1 cellular context compared by ENCODE assay signal in the genomic region with DNA sequence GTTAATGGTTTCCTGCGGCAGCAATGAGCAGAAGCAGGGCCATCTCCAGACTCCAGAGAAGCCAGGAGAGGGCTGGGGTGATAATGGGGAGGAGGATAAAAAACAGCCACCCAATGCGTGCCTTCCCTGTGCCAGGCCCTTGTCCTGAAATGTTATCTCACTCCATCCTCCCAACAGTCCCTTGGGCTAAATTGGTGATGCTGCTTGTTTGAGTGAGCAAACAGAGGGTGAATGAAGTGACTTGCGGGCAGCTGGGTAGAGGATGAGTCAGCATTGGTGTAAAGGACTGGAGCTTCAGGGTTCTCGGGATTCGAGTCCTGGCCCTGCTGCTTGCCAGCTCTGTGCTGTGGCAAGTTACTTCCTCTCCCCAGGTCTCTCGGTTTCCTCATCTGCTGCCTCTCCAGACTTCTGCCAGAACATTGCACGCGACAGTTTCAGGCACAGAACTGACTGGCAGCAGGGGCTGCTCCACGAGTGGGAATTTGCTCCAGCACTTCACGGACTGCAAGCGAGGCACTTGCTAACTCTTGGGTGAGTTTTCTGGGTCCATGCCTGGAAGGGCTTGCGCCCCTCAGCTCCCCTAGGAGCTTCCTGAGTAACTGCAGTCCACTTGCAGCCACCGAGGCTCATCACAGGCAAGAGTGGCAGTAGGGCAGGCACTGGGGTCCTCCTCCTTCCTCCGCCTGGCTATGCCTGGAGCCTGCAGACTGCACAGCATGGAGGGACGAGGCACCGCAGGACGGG.
TF ChIP-seq lines count a peak whose summit lies in the region.

A gene with protein sequence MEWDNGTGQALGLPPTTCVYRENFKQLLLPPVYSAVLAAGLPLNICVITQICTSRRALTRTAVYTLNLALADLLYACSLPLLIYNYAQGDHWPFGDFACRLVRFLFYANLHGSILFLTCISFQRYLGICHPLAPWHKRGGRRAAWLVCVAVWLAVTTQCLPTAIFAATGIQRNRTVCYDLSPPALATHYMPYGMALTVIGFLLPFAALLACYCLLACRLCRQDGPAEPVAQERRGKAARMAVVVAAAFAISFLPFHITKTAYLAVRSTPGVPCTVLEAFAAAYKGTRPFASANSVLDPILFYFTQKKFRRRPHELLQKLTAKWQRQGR (plus strand): TSS at position 403 of the 744 bp plus-strand sequence. CDS start 24,181 bp downstream, outside the sequence.

TF ChIP-seq in A549, 52 proteins besides CTCF, POLR2A, EP300 and RAD21 (continued from another document):
- no peak for TF ChIP-seq PHF8 (IDR thresholded peaks at IDR 0.05; ENCODE audit: borderline replicate concordance, low read depth)
- TF ChIP-seq SREBF2 (IDR thresholded peaks at IDR 0.05): no peak
- TF ChIP-seq, protein P1, sequence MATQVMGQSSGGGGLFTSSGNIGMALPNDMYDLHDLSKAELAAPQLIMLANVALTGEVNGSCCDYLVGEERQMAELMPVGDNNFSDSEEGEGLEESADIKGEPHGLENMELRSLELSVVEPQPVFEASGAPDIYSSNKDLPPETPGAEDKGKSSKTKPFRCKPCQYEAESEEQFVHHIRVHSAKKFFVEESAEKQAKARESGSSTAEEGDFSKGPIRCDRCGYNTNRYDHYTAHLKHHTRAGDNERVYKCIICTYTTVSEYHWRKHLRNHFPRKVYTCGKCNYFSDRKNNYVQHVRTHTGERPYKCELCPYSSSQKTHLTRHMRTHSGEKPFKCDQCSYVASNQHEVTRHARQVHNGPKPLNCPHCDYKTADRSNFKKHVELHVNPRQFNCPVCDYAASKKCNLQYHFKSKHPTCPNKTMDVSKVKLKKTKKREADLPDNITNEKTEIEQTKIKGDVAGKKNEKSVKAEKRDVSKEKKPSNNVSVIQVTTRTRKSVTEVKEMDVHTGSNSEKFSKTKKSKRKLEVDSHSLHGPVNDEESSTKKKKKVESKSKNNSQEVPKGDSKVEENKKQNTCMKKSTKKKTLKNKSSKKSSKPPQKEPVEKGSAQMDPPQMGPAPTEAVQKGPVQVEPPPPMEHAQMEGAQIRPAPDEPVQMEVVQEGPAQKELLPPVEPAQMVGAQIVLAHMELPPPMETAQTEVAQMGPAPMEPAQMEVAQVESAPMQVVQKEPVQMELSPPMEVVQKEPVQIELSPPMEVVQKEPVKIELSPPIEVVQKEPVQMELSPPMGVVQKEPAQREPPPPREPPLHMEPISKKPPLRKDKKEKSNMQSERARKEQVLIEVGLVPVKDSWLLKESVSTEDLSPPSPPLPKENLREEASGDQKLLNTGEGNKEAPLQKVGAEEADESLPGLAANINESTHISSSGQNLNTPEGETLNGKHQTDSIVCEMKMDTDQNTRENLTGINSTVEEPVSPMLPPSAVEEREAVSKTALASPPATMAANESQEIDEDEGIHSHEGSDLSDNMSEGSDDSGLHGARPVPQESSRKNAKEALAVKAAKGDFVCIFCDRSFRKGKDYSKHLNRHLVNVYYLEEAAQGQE (IDR thresholded peaks at IDR 0.05): no peak
- TF ChIP-seq TP53 (CRISPR knock-in tag; IDR thresholded peaks at IDR 0.05): no peak
- TF ChIP-seq, protein P2, sequence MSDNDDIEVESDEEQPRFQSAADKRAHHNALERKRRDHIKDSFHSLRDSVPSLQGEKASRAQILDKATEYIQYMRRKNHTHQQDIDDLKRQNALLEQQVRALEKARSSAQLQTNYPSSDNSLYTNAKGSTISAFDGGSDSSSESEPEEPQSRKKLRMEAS (IDR thresholded peaks at IDR 0.05): peak; percentile 54
- no peak for TF ChIP-seq SMC3 (IDR thresholded peaks at IDR 0.05)
- TF ChIP-seq, protein P3, sequence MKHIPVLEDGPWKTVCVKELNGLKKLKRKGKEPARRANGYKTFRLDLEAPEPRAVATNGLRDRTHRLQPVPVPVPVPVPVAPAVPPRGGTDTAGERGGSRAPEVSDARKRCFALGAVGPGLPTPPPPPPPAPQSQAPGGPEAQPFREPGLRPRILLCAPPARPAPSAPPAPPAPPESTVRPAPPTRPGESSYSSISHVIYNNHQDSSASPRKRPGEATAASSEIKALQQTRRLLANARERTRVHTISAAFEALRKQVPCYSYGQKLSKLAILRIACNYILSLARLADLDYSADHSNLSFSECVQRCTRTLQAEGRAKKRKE (CRISPR knock-in tag; IDR thresholded peaks at IDR 0.05; ENCODE audit: low read depth): peak; percentile 75; the same call in 1 of the 2 replicates
- TF ChIP-seq CHD2 (IDR thresholded peaks at IDR 0.05; ENCODE audit: low read length, partially characterized antibody): peak; percentile 27
- no peak for TF ChIP-seq KDM5A (IDR thresholded peaks at IDR 0.05)
- TF ChIP-seq NR3C1 (IDR thresholded peaks at IDR 0.05): no peak
- no peak for TF ChIP-seq CEBPB (IDR thresholded peaks at IDR 0.05)
- no peak for TF ChIP-seq JUNB (IDR thresholded peaks at IDR 0.05)
- TF ChIP-seq NFE2L2 (conservative IDR thresholded peaks at IDR 0.05; ENCODE audit: low read length): peak; percentile 85
- peak; percentile 56; the same call in 1 of the 2 replicates for TF ChIP-seq ZNF302 (CRISPR knock-in tag; IDR thresholded peaks at IDR 0.05)
- TF ChIP-seq RARB (CRISPR knock-in tag; IDR thresholded peaks at IDR 0.05): no peak
- TF ChIP-seq JUN (IDR thresholded peaks at IDR 0.05): peak in 1 of 2 experiments; percentile 27; a peak in 1 of 5 replicates
- TF ChIP-seq TFCP2L1 (CRISPR knock-in tag; IDR thresholded peaks at IDR 0.05): no peak
- no peak for TF ChIP-seq HDAC2 (IDR thresholded peaks at IDR 0.05)
- TF ChIP-seq FOSL2 (IDR thresholded peaks at IDR 0.05): no peak
- TF ChIP-seq FOSL2 (CRISPR knock-in tag; IDR thresholded peaks at IDR 0.05): peak; percentile 91
- TF ChIP-seq, protein P4, sequence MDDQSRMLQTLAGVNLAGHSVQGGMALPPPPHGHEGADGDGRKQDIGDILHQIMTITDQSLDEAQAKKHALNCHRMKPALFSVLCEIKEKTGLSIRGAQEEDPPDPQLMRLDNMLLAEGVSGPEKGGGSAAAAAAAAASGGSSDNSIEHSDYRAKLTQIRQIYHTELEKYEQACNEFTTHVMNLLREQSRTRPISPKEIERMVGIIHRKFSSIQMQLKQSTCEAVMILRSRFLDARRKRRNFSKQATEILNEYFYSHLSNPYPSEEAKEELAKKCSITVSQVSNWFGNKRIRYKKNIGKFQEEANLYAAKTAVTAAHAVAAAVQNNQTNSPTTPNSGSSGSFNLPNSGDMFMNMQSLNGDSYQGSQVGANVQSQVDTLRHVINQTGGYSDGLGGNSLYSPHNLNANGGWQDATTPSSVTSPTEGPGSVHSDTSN (IDR thresholded peaks at IDR 0.05): peak; percentile 44; the same call in 1 of the 2 replicates
- TF ChIP-seq NPAS2 (CRISPR knock-in tag; IDR thresholded peaks at IDR 0.05; ENCODE audit: borderline replicate concordance): no peak
- TF ChIP-seq ESRRA (IDR thresholded peaks at IDR 0.05; ENCODE audit: borderline replicate concordance, low read length): no peak
- TF ChIP-seq, protein P5, sequence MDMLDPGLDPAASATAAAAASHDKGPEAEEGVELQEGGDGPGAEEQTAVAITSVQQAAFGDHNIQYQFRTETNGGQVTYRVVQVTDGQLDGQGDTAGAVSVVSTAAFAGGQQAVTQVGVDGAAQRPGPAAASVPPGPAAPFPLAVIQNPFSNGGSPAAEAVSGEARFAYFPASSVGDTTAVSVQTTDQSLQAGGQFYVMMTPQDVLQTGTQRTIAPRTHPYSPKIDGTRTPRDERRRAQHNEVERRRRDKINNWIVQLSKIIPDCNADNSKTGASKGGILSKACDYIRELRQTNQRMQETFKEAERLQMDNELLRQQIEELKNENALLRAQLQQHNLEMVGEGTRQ (IDR thresholded peaks at IDR 0.05): no peak
- no peak for TF ChIP-seq MYC (IDR thresholded peaks at IDR 0.05; ENCODE audit: borderline replicate concordance, low read length)
- no peak for TF ChIP-seq MAZ (IDR thresholded peaks at IDR 0.05; ENCODE audit: borderline replicate concordance, low read depth, low read length)
- TF ChIP-seq, protein P6, sequence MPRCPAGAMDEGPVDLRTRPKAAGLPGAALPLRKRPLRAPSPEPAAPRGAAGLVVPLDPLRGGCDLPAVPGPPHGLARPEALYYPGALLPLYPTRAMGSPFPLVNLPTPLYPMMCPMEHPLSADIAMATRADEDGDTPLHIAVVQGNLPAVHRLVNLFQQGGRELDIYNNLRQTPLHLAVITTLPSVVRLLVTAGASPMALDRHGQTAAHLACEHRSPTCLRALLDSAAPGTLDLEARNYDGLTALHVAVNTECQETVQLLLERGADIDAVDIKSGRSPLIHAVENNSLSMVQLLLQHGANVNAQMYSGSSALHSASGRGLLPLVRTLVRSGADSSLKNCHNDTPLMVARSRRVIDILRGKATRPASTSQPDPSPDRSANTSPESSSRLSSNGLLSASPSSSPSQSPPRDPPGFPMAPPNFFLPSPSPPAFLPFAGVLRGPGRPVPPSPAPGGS (IDR thresholded peaks at IDR 0.05): no peak
- 0 out of 2 replicates have a peak, but pooled peaks have one; percentile 48 for TF ChIP-seq FOXS1 (CRISPR knock-in tag; IDR thresholded peaks at IDR 0.05)
- no peak for TF ChIP-seq BHLHE40 (IDR thresholded peaks at IDR 0.05; ENCODE audit: low read depth, low read length)
- TF ChIP-seq KDM1A (IDR thresholded peaks at IDR 0.05; ENCODE audit: low read depth): no peak
- TF ChIP-seq, protein P7, sequence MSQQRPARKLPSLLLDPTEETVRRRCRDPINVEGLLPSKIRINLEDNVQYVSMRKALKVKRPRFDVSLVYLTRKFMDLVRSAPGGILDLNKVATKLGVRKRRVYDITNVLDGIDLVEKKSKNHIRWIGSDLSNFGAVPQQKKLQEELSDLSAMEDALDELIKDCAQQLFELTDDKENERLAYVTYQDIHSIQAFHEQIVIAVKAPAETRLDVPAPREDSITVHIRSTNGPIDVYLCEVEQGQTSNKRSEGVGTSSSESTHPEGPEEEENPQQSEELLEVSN (IDR thresholded peaks at IDR 0.05; ENCODE audit: borderline replicate concordance, low read depth): peak; percentile 53; the same call in 1 of the 2 replicates
- TF ChIP-seq RFX5 (IDR thresholded peaks at IDR 0.05): no peak
- no peak for TF ChIP-seq FOSB (CRISPR knock-in tag; IDR thresholded peaks at IDR 0.05)
- no peak for TF ChIP-seq HEYL (CRISPR knock-in tag; IDR thresholded peaks at IDR 0.05)
- no peak for TF ChIP-seq CBX2 (IDR thresholded peaks at IDR 0.05; ENCODE audit: borderline replicate concordance, low read depth)
- no peak for TF ChIP-seq EHMT2 (IDR thresholded peaks at IDR 0.05; ENCODE audit: low read depth)
- no peak for TF ChIP-seq EHF (CRISPR knock-in tag; IDR thresholded peaks at IDR 0.05)
TF ChIP-seq in A549: peak in this region for 14.
